ENCODE assay signal across 24 cellular contexts in the genomic region with DNA sequence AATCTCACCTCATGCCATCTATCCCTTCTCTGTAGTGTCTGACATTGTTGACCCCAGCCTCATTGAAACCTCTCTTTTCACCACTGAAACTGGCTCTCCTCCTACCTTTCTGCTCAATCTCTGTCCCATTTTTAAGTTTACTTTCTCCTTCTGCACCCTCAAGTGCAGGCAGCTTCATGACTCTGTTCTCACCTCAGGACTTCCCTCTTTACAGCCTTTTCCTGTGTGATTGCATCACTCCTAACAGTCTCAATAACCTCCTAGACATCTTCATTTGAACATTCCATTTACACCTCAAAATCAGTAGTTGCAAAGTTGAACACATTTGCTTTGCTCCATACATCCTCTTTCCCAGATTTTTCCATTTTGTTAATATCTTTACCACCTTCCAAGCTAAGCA.
DNase-seq lines count a peak whose midpoint lies in the region; ATAC-seq and TF ChIP-seq lines count a peak whose summit lies in the region.
"Had no signal": no experiment of that assay in that cellular context is flagged by ENCODE, and none has a peak within 500 bp of the region (broad histone marks: within the 10 kb centered on the region; RNA-seq: fewer than 3 reads in every experiment).

No MANE protein-coding gene starts in this region.

- H3K4me3 ChIP-seq in BLaER1 treated with 17β-estradiol and CSF1 and Interleukin-3, amounts not matched to agents 10 nM and 100 nM: no peak overlapping the region
- H3K4me3 ChIP-seq in NB4 (ENCODE audit: low read depth, low read length): no peak overlapping the region
- H3K4me3 ChIP-seq in left lung: no peak overlapping the region
- H3K4me3 ChIP-seq: MG63 had no signal

- no peaks in the 10 kb centered on the region for H4K20me1 ChIP-seq in BLaER1 treated with 17β-estradiol and CSF1 and Interleukin-3, amounts not matched to agents 10 nM and 100 nM

- H3K9me3 ChIP-seq in BLaER1 treated with 17β-estradiol and CSF1 and Interleukin-3, amounts not matched to agents 10 nM and 100 nM (replicated peaks in 1 of 11): no peaks in the 10 kb centered on the region; a peak in 1 of 22 replicates
- H3K9me3 ChIP-seq in left lung: no peaks in the 10 kb centered on the region
- H3K9me3 ChIP-seq: MG63 had no signal

- TF ChIP-seq POLR2A in NB4 (IDR thresholded peaks at IDR 0.05; ENCODE audit: extremely low read depth, insufficient read length): no peak

- no peak overlapping the region for H3K9ac ChIP-seq in BLaER1 treated with 17β-estradiol and CSF1 and Interleukin-3, amounts not matched to agents 10 nM and 100 nM

- DNase-seq in NOMO-1 treated with DMSO at 0.1 percent for 48 hours (lab: John Stamatoyannopoulos, UW; ENCODE audit: unreplicated experiment): peak; percentile 1
- DNase-seq in NOMO-1 treated with dmso at 0.1 percent for 144 hours (lab: John Stamatoyannopoulos, UW; ENCODE audit: unreplicated experiment): no peak
- DNase-seq in NB4 (ENCODE audit: low read depth): peak; percentile 16
- DNase-seq in left lung: no peak
- DNase-seq in NCI-H1694 (lab: John Stamatoyannopoulos, UW): no peak
- DNase-seq in NCI-H1048 (lab: John Stamatoyannopoulos, UW): no peak
- no peak for DNase-seq in NCI-H2081 treated with DMSO at 0.1 percent for 48 hours (lab: John Stamatoyannopoulos, UW)
- DNase-seq: 8988T; ACHN; CD4-positive, CD25-positive, alpha-beta regulatory T cell; DMS53; Karpas-422; MG63; NCI-H1105; NCI-H1436 treated with DMSO at 0.1 percent for 48 hours; NCI-H1930; NCI-H446; NCI-H524 treated with DMSO at 0.1 percent for 48 hours; NCI-H82; NK-92 treated with Interleukin-12 subunit alpha and Interleukin-12 subunit beta, amount 100 ng/mL, for 24 hours; SHP77 had no signal

- no peak overlapping the region for H3K27ac ChIP-seq in BLaER1 treated with 17β-estradiol and CSF1 and Interleukin-3, amounts not matched to agents 10 nM and 100 nM
- no peak overlapping the region for H3K27ac ChIP-seq in left lung
- H3K27ac ChIP-seq: RWPE1 had no signal

- ATAC-seq in left lung: peak; percentile 76
- ATAC-seq: Panc1 had no signal

- H3K27me3 ChIP-seq in BLaER1 treated with 17β-estradiol and CSF1 and Interleukin-3, amounts not matched to agents 10 nM and 100 nM: no peaks in the 10 kb centered on the region
- H3K27me3 ChIP-seq in left lung: no peaks in the 10 kb centered on the region
- H3K27me3 ChIP-seq: MG63 had no signal

- TF ChIP-seq CTCF in NB4 (IDR thresholded peaks at IDR 0.05; ENCODE audit: low read depth, low read length) (no peak), left lung (IDR thresholded peaks at IDR 0.05) (no peak)

- H3K4me1 ChIP-seq in BLaER1 treated with 17β-estradiol and CSF1 and Interleukin-3, amounts not matched to agents 10 nM and 100 nM: peaks cover 6 to 13% (median 9%) of the 10 kb centered on the region in 10 experiments; a peak in 14 of 20 replicates
- no peaks in the 10 kb centered on the region for H3K4me1 ChIP-seq in left lung

- H3K36me3 ChIP-seq in BLaER1 treated with 17β-estradiol and CSF1 and Interleukin-3, amounts not matched to agents 10 nM and 100 nM: no peaks in the 10 kb centered on the region
- no peaks in the 10 kb centered on the region for H3K36me3 ChIP-seq in left lung
- H3K36me3 ChIP-seq: MG63 had no signal

- H3K4me2 ChIP-seq in BLaER1 treated with 17β-estradiol and CSF1 and Interleukin-3, amounts not matched to agents 10 nM and 100 nM: peak overlapping the region; percentile 17 to 52 (median 34); a peak in 16 of 22 replicates

- intact Hi-C loops in left lung (cut with DNase I): no loop called here

Comparison
In these comparisons a context has a peak if more than half of its experiments do, and no peak if none do; other contexts are left out.
1. DNase-seq: peak in NOMO-1 treated with DMSO at 0.1 percent for 48 hours (single experiment) and NB4 (single experiment); none in NOMO-1 treated with dmso at 0.1 percent for 144 hours (single experiment), left lung (0 of 2), NCI-H1694 (single experiment), NCI-H1048 (single experiment) and NCI-H2081 treated with DMSO at 0.1 percent for 48 hours (single experiment).